In genomic region chr16:57284206-57284951, GRCh38 we compare ENCODE assay signal across 8 cellular contexts. TPM values are rescaled to one million over a fixed set of nuclear protein-coding genes. Genes with fewer than 3 reads are reported as not detected.
DNase-seq lines count a peak whose midpoint lies in the region; ATAC-seq and TF ChIP-seq lines count a peak whose summit lies in the region.

Gene PLLP (minus strand): TSS chr16:57284672. CDS start chr16:57284540, 132 bp downstream.

- intact Hi-C loops in activated CD8-positive, alpha-beta T cell treated with anti-CD3 and anti-CD28 coated beads for 36 hours (cut with micrococcal nuclease): no loop called here

- no peak for TF ChIP-seq CTCF in activated CD8-positive, alpha-beta T cell treated with anti-CD3 and anti-CD28 coated beads for 36 hours (IDR thresholded peaks at IDR 0.05)

- H3K36me3 Mint-ChIP-seq in activated CD8-positive, alpha-beta T cell treated with anti-CD3 and anti-CD28 coated beads for 36 hours (ENCODE audit: low read depth): no peaks in the 10 kb centered on the region
- no peaks in the 10 kb centered on the region for H3K36me3 Mint-ChIP-seq in effector memory CD8-positive, alpha-beta T cell (ENCODE audit: insufficient read depth)
- no peaks in the 10 kb centered on the region for H3K36me3 Mint-ChIP-seq in memory B cell

- DNase-seq in DMS53 (lab: John Stamatoyannopoulos, UW) (peak; percentile 90), memory B cell (ENCODE audit: low spot score in 2 of 2) (peak in 1 of 2 donors; percentile 52), SIG-M5 treated with dmso at 0.1 percent for 504 hours (lab: John Stamatoyannopoulos, UW; ENCODE audit: unreplicated experiment) (no peak)
- DNase-seq in activated CD8-positive, alpha-beta T cell treated with anti-CD3 and anti-CD28 coated beads for 36 hours: peak; percentile 31
- DNase-seq in effector memory CD8-positive, alpha-beta T cell: peak in 2 of 3 experiments; percentile 25 to 27
- peak; percentile 56 for DNase-seq in stimulated activated naive CD8-positive, alpha-beta T cell treated with anti-CD3 and anti-CD28 coated beads, Interleukin-15, Interleukin-2, amounts not matched to agents 100 U/mL and 50 U/mL, for 24 hours

- H3K27ac Mint-ChIP-seq in activated CD8-positive, alpha-beta T cell treated with anti-CD3 and anti-CD28 coated beads for 36 hours: no peak within 1 kb of the TSS
- peak within 1 kb of the TSS; percentile 38 to 76 for H3K27ac Mint-ChIP-seq in effector memory CD8-positive, alpha-beta T cell
- no peak within 1 kb of the TSS for H3K27ac Mint-ChIP-seq in memory B cell

- TF ChIP-seq RAD21 in Ishikawa (IDR thresholded peaks at IDR 0.05; ENCODE audit: low read depth): no peak

- H3K27me3 Mint-ChIP-seq in activated CD8-positive, alpha-beta T cell treated with anti-CD3 and anti-CD28 coated beads for 36 hours: peaks cover 12% of the 10 kb centered on the region
- peaks cover 25 to 39% of the 10 kb centered on the region in 2 donors for H3K27me3 Mint-ChIP-seq in effector memory CD8-positive, alpha-beta T cell
- peaks cover 16% of the 10 kb centered on the region for H3K27me3 Mint-ChIP-seq in memory B cell

- CTCF ChIA-PET in activated CD8-positive, alpha-beta T cell treated with anti-CD3 and anti-CD28 coated beads for 36 hours (lab: Charles Lee): no interaction called here

- H3K4me1 Mint-ChIP-seq in activated CD8-positive, alpha-beta T cell treated with anti-CD3 and anti-CD28 coated beads for 36 hours (ENCODE audit: low read depth): peaks cover 6% of the 10 kb centered on the region
- peaks cover 9 to 10% of the 10 kb centered on the region in 2 donors for H3K4me1 Mint-ChIP-seq in effector memory CD8-positive, alpha-beta T cell (ENCODE audit: low read depth in 2 of 2)
- H3K4me1 Mint-ChIP-seq in memory B cell: peaks cover 5% of the 10 kb centered on the region

- peak; percentile 65 for ATAC-seq in activated CD8-positive, alpha-beta T cell treated with anti-CD3 and anti-CD28 coated beads for 36 hours
- ATAC-seq in effector memory CD8-positive, alpha-beta T cell (replicated peaks): peak; percentile 80
- ATAC-seq in memory B cell (ENCODE audit: low read depth): peak; percentile 72
- ATAC-seq in stimulated activated naive CD8-positive, alpha-beta T cell treated with anti-CD3 and anti-CD28 coated beads, Interleukin-15, Interleukin-2, amounts not matched to agents 100 U/mL and 50 U/mL, for 24 hours: peak; percentile 53
- no peak for ATAC-seq in GM18870 (IDR thresholded peaks at IDR 0.05; ENCODE audit: unreplicated experiment)

- no peaks in the 10 kb centered on the region for H3K9me3 Mint-ChIP-seq in activated CD8-positive, alpha-beta T cell treated with anti-CD3 and anti-CD28 coated beads for 36 hours
- no peaks in the 10 kb centered on the region for H3K9me3 Mint-ChIP-seq in effector memory CD8-positive, alpha-beta T cell
- H3K9me3 Mint-ChIP-seq in memory B cell: no peaks in the 10 kb centered on the region

- POLR2A ChIA-PET in activated CD8-positive, alpha-beta T cell treated with anti-CD3 and anti-CD28 coated beads for 36 hours (lab: Charles Lee): interaction anchor here (0.7 kb wide), 1 partner anchor 20 kb away, joined by 3 read pairs; no protein-coding TSS in a partner anchor

- TF ChIP-seq EP300 in Ishikawa (IDR thresholded peaks at IDR 0.05; ENCODE audit: borderline replicate concordance): no peak; the same call in 1 of the 2 replicates

- peak within 1 kb of the TSS; percentile 69 for H3K4me3 Mint-ChIP-seq in activated CD8-positive, alpha-beta T cell treated with anti-CD3 and anti-CD28 coated beads for 36 hours
- peak within 1 kb of the TSS; percentile 78 to 84 for H3K4me3 Mint-ChIP-seq in effector memory CD8-positive, alpha-beta T cell
- peak within 1 kb of the TSS; percentile 86 for H3K4me3 Mint-ChIP-seq in memory B cell

TF ChIP-seq in Ishikawa, 13 proteins besides CTCF, POLR2A, EP300 and RAD21:
- TF ChIP-seq MAX (IDR thresholded peaks at IDR 0.05) (peak; percentile 99), YY1 (IDR thresholded peaks at IDR 0.05; ENCODE audit: low read depth) (peak; percentile 59; the same call in 1 of the 2 replicates), CEBPB (IDR thresholded peaks at IDR 0.05) (no peak), ZBTB7A (IDR thresholded peaks at IDR 0.05; ENCODE audit: low read depth) (peak; percentile 55; the same call in 1 of the 2 replicates), TCF12 (IDR thresholded peaks at IDR 0.05; ENCODE audit: low read depth) (peak; percentile 55; the same call in 1 of the 2 replicates), USF1 (IDR thresholded peaks at IDR 0.05) (no peak)

RNA-seq across cellular contexts. Expression of gene PLLP, which starts in this region (rescaled TPM):
- total RNA-seq in activated CD8-positive, alpha-beta T cell treated with anti-CD3 and anti-CD28 coated beads for 36 hours: under 1 TPM; 0.51 to 0.65 TPM

Comparison
In these comparisons a context has a peak if more than half of its experiments do, and no peak if none do; other contexts are left out.
1. Peak in DNase-seq and ATAC-seq in activated CD8-positive, alpha-beta T cell treated with anti-CD3 and anti-CD28 coated beads for 36 hours; RNA of the gene not detected or under 1 TPM.
2. H3K27ac Mint-ChIP-seq: peak in effector memory CD8-positive, alpha-beta T cell (2 of 2); none in activated CD8-positive, alpha-beta T cell treated with anti-CD3 and anti-CD28 coated beads for 36 hours (single experiment) and memory B cell (single experiment).
3. Peak in every context shown above with its lines, with median percentiles within 50 percentile points of each other: H3K4me3 Mint-ChIP-seq.